13 cellular contexts compared by ENCODE assay signal in genomic region chr11:105900515-105901035, GRCh38.
DNase-seq lines count a peak whose midpoint lies in the region; ATAC-seq and TF ChIP-seq lines count a peak whose summit lies in the region.
"Had no signal": no experiment of that assay in that cellular context is flagged by ENCODE, and none has a peak within 500 bp of the region (broad histone marks: within the 10 kb centered on the region; RNA-seq: fewer than 3 reads in every experiment).

No MANE protein-coding gene starts in this region.

- no peak overlapping the region for H2BK120ac ChIP-seq in mesenchymal stem cell (ENCODE audit: low read depth, low read length)

- H3K27me3 ChIP-seq in mesenchymal stem cell (ENCODE audit: control insufficient read depth in 1 of 2, insufficient read depth in 1 of 2, low read length in 2 of 2), result no peaks in the 10 kb centered on the region
- H3K27me3 ChIP-seq in upper lobe of right lung, result no peaks in the 10 kb centered on the region
- no peaks in the 10 kb centered on the region for H3K27me3 ChIP-seq in aorta (ENCODE audit: control insufficient read depth in 1 of 2, insufficient read depth in 2 of 2, low read length in 1 of 2)

- H3K4me1 ChIP-seq in mesenchymal stem cell (ENCODE audit: control insufficient read depth, insufficient read depth, low read depth, low read length) (no peaks in the 10 kb centered on the region), upper lobe of right lung (no peaks in the 10 kb centered on the region), aorta (ENCODE audit: control insufficient read depth in 1 of 2, insufficient read depth in 2 of 2, low read length in 2 of 2) (no peaks in the 10 kb centered on the region)

- no peak overlapping the region for H4K91ac ChIP-seq in mesenchymal stem cell (ENCODE audit: low read length)

- no peaks in the 10 kb centered on the region for H3K9me3 Mint-ChIP-seq in activated T-helper 1 cell treated with anti-CD3 and anti-CD28 coated beads, Interleukin-12 subunit alpha, Interleukin-12 subunit beta, Interleukin-2, Interleukin-4 antibody, amounts not matched to agents 30 ng/mL and 10 ng/mL and 1 ng/mL, durations not matched to agents 14 hours and 24 hours and 36 hours
- H3K9me3 Mint-ChIP-seq: CD8-positive, alpha-beta T cell had no signal

- TF ChIP-seq CTCF in upper lobe of right lung (IDR thresholded peaks at IDR 0.05), result no peak

- intact Hi-C loops in activated T-helper 1 cell treated with anti-CD3 and anti-CD28 coated beads, Interleukin-12 subunit alpha, Interleukin-12 subunit beta, Interleukin-2, Interleukin-4 antibody, amounts not matched to agents 30 ng/mL and 10 ng/mL and 1 ng/mL, durations not matched to agents 14 hours and 24 hours and 36 hours (cut with micrococcal nuclease), result no loop called here
- intact Hi-C loops in upper lobe of right lung (cut with DNase I), result no loop called here
- intact Hi-C loops in aorta (cut with DNase I), result no loop called here

- H3K9me3 ChIP-seq in mesenchymal stem cell (ENCODE audit: control insufficient read depth, low read length) (no peaks in the 10 kb centered on the region), upper lobe of right lung (no peaks in the 10 kb centered on the region), aorta (ENCODE audit: control insufficient read depth, low read length) (no peaks in the 10 kb centered on the region)

- no peak for DNase-seq in activated T-helper 1 cell treated with anti-CD3 and anti-CD28 coated beads, Interleukin-12 subunit alpha, Interleukin-12 subunit beta, Interleukin-2, Interleukin-4 antibody, amounts not matched to agents 30 ng/mL and 10 ng/mL and 1 ng/mL, durations not matched to agents 14 hours and 24 hours and 36 hours (ENCODE audit: low spot score)
- DNase-seq in mesenchymal stem cell (no peak), upper lobe of right lung (peak; percentile 15), aorta (no peak), NCI-H2227 treated with DMSO at 0.1 percent for 48 hours (lab: John Stamatoyannopoulos, UW) (no peak)
- DNase-seq: CD8-positive, alpha-beta T cell; COR-L47; DMS153; DMS79 treated with DMSO at 0.1 percent for 48 hours; EL had no signal

- no peak overlapping the region for H2AFZ ChIP-seq in mesenchymal stem cell (ENCODE audit: low read depth, low read length)

- H3K27ac Mint-ChIP-seq in activated T-helper 1 cell treated with anti-CD3 and anti-CD28 coated beads, Interleukin-12 subunit alpha, Interleukin-12 subunit beta, Interleukin-2, Interleukin-4 antibody, amounts not matched to agents 30 ng/mL and 10 ng/mL and 1 ng/mL, durations not matched to agents 14 hours and 24 hours and 36 hours, result peak overlapping the region; percentile 20
- H3K27ac Mint-ChIP-seq: CD14-positive monocyte; CD8-positive, alpha-beta T cell had no signal

- peak overlapping the region; percentile 49 for H4K8ac ChIP-seq in mesenchymal stem cell (ENCODE audit: low read length)

- no peak overlapping the region for H3K4me3 ChIP-seq in mesenchymal stem cell (ENCODE audit: insufficient read depth in 1 of 2, low read depth in 1 of 2, low read length in 2 of 2)
- H3K4me3 ChIP-seq in upper lobe of right lung, result no peak overlapping the region
- H3K4me3 ChIP-seq in aorta (ENCODE audit: low read length in 2 of 2), result no peak overlapping the region

- no peaks in the 10 kb centered on the region for H3K4me1 Mint-ChIP-seq in activated T-helper 1 cell treated with anti-CD3 and anti-CD28 coated beads, Interleukin-12 subunit alpha, Interleukin-12 subunit beta, Interleukin-2, Interleukin-4 antibody, amounts not matched to agents 30 ng/mL and 10 ng/mL and 1 ng/mL, durations not matched to agents 14 hours and 24 hours and 36 hours (ENCODE audit: low read depth)
- H3K4me1 Mint-ChIP-seq: CD14-positive monocyte had no signal

- no peak overlapping the region for H3K4me2 ChIP-seq in mesenchymal stem cell (ENCODE audit: low read length, poor library complexity, severe bottlenecking)

- H3K27me3 Mint-ChIP-seq in activated T-helper 1 cell treated with anti-CD3 and anti-CD28 coated beads, Interleukin-12 subunit alpha, Interleukin-12 subunit beta, Interleukin-2, Interleukin-4 antibody, amounts not matched to agents 30 ng/mL and 10 ng/mL and 1 ng/mL, durations not matched to agents 14 hours and 24 hours and 36 hours (ENCODE audit: insufficient read depth), result no peaks in the 10 kb centered on the region

- H3K27ac ChIP-seq in cingulate gyrus (ENCODE audit: low read depth, low read length) (peak overlapping the region; percentile 94), mesenchymal stem cell (ENCODE audit: low read length, poor library complexity, severe bottlenecking) (no peak overlapping the region), upper lobe of right lung (no peak overlapping the region), aorta (ENCODE audit: low read depth in 1 of 2, low read length in 2 of 2) (no peak overlapping the region)

- no peak overlapping the region for H3K18ac ChIP-seq in mesenchymal stem cell (ENCODE audit: low read depth in 1 of 2, low read length in 2 of 2)

- WGBS in mesenchymal stem cell, result 94% methylated on average over 10 of the region's 11 CpGs
- WGBS in aorta, 2 donors, result 95 to 97% methylated on average over 11 of the region's 11 CpGs

- H2AK5ac ChIP-seq in mesenchymal stem cell (ENCODE audit: low read length, severe bottlenecking), result no peak overlapping the region

- no peaks in the 10 kb centered on the region for H3K79me1 ChIP-seq in mesenchymal stem cell (replicated peaks; ENCODE audit: low read length, poor library complexity, severe bottlenecking)

- no peak overlapping the region for H3K4ac ChIP-seq in mesenchymal stem cell (ENCODE audit: low read depth in 1 of 2, low read length in 2 of 2)

- H2BK15ac ChIP-seq in mesenchymal stem cell (ENCODE audit: low read depth, poor library complexity, severe bottlenecking), result peak overlapping the region; percentile 48

- ATAC-seq in upper lobe of right lung (no peak), aorta (ENCODE audit: low FRiP score) (no peak), GM21737 (IDR thresholded peaks at IDR 0.05; ENCODE audit: unreplicated experiment) (no peak)
- ATAC-seq: CD8-positive, alpha-beta T cell had no signal

- no peak overlapping the region for H3K23ac ChIP-seq in mesenchymal stem cell (ENCODE audit: low read length in 2 of 2)

- H3K4me3 Mint-ChIP-seq in activated T-helper 1 cell treated with anti-CD3 and anti-CD28 coated beads, Interleukin-12 subunit alpha, Interleukin-12 subunit beta, Interleukin-2, Interleukin-4 antibody, amounts not matched to agents 30 ng/mL and 10 ng/mL and 1 ng/mL, durations not matched to agents 14 hours and 24 hours and 36 hours, result no peak overlapping the region
- H3K4me3 Mint-ChIP-seq: CD14-positive monocyte; CD8-positive, alpha-beta T cell had no signal

- H3K36me3 ChIP-seq in mesenchymal stem cell (ENCODE audit: control insufficient read depth in 1 of 2, insufficient read depth in 2 of 2, low read depth in 1 of 2, low read length in 2 of 2) (no peaks in the 10 kb centered on the region), upper lobe of right lung (no peaks in the 10 kb centered on the region), aorta (ENCODE audit: control insufficient read depth in 1 of 2, insufficient read depth in 2 of 2, low read length in 1 of 2) (no peaks in the 10 kb centered on the region)

- no peak overlapping the region for H2BK5ac ChIP-seq in mesenchymal stem cell (ENCODE audit: low read depth, low read length, poor library complexity, severe bottlenecking)

- no peak overlapping the region for H3K9ac ChIP-seq in mesenchymal stem cell (ENCODE audit: low read length)

- no peaks in the 10 kb centered on the region for H3K36me3 Mint-ChIP-seq in activated T-helper 1 cell treated with anti-CD3 and anti-CD28 coated beads, Interleukin-12 subunit alpha, Interleukin-12 subunit beta, Interleukin-2, Interleukin-4 antibody, amounts not matched to agents 30 ng/mL and 10 ng/mL and 1 ng/mL, durations not matched to agents 14 hours and 24 hours and 36 hours (ENCODE audit: low read depth)
- H3K36me3 Mint-ChIP-seq: CD14-positive monocyte; CD8-positive, alpha-beta T cell had no signal

- H2BK12ac ChIP-seq in mesenchymal stem cell (ENCODE audit: low read length in 2 of 2), result no peak overlapping the region

- H3K14ac ChIP-seq in mesenchymal stem cell (ENCODE audit: low read length in 2 of 2), result no peak overlapping the region
